In genomic region chr12:62268956-62269355, GRCh38 we compare ENCODE assay signal across 2 cellular contexts.
TF ChIP-seq lines count a peak whose summit lies in the region.

No MANE protein-coding gene starts in this region.

TF ChIP-seq in IMR-90, 13 proteins besides CTCF, POLR2A, EP300 and RAD21:
- no peak for TF ChIP-seq MXI1 (IDR thresholded peaks at IDR 0.05; ENCODE audit: borderline replicate concordance, low read depth, low read length)
- TF ChIP-seq SMC3 (IDR thresholded peaks at IDR 0.05; ENCODE audit: low read depth, low read length), result no peak
- TF ChIP-seq FOS (IDR thresholded peaks at IDR 0.05; ENCODE audit: low read depth, low read length), result peak; percentile 74
- no peak for TF ChIP-seq RCOR1 (IDR thresholded peaks at IDR 0.05; ENCODE audit: insufficient replicate concordance, low read length)
- TF ChIP-seq RFX5 (IDR thresholded peaks at IDR 0.05; ENCODE audit: low read depth, low read length), result no peak
- TF ChIP-seq CEBPB (IDR thresholded peaks at IDR 0.05; ENCODE audit: low read depth, low read length), result peak; percentile 93
- TF ChIP-seq USF2 (IDR thresholded peaks at IDR 0.05; ENCODE audit: low read depth, low read length), result no peak
- no peak for TF ChIP-seq BHLHE40 (IDR thresholded peaks at IDR 0.05; ENCODE audit: low read depth, low read length)
- TF ChIP-seq MAFK (IDR thresholded peaks at IDR 0.05; ENCODE audit: low read depth, low read length), result peak; percentile 8; the same call in 1 of the 2 replicates
- no peak for TF ChIP-seq ELK1 (IDR thresholded peaks at IDR 0.05; ENCODE audit: borderline replicate concordance, low read depth, low read length)
- no peak for TF ChIP-seq MAZ (IDR thresholded peaks at IDR 0.05; ENCODE audit: borderline replicate concordance, low read depth, low read length)
- TF ChIP-seq NFE2L2 (IDR thresholded peaks at IDR 0.05; ENCODE audit: low read depth, low read length), result no peak
- TF ChIP-seq CHD1 (IDR thresholded peaks at IDR 0.05; ENCODE audit: low read depth, low read length), result no peak

TF ChIP-seq in K562, 482 proteins besides CTCF, POLR2A, EP300 and RAD21:
- TF ChIP-seq NFE2 (IDR thresholded peaks at IDR 0.05; ENCODE audit: low read depth) (peak; percentile 33; the same call in 1 of the 2 replicates), ZNF143 (CRISPR knock-in tag; IDR thresholded peaks at IDR 0.05) (no peak), CEBPB (tag; IDR thresholded peaks at IDR 0.05) (peak; percentile 61), ZNF282 (CRISPR knock-in tag; IDR thresholded peaks at IDR 0.05) (no peak), FOSL1 (tag; conservative IDR thresholded peaks at IDR 0.05) (peak; percentile 85), ZNF764 (CRISPR knock-in tag; IDR thresholded peaks at IDR 0.05; ENCODE audit: low read depth) (no peak), ZKSCAN1 (IDR thresholded peaks at IDR 0.05; ENCODE audit: low read depth, low read length) (no peak), SMC3 (conservative IDR thresholded peaks at IDR 0.05; ENCODE audit: insufficient read depth, low read depth, low read length) (no peak), ZNF217 (CRISPR knock-in tag; IDR thresholded peaks at IDR 0.05) (no peak), MEIS2 (IDR thresholded peaks at IDR 0.05; ENCODE audit: partially characterized antibody) (peak; percentile 20), HMG20A (CRISPR knock-in tag; conservative IDR thresholded peaks at IDR 0.05) (no peak), OTX1 (CRISPR knock-in tag; IDR thresholded peaks at IDR 0.05) (no peak), ARID1B (IDR thresholded peaks at IDR 0.05) (peak; percentile 45; the same call in 1 of the 2 replicates), ATF3 (IDR thresholded peaks at IDR 0.05) (peak; percentile 55), ATF3 (CRISPR knock-in tag; conservative IDR thresholded peaks at IDR 0.05) (no peak), ADNP (tag; IDR thresholded peaks at IDR 0.05) (no peak), GTF2A2 (tag; IDR thresholded peaks at IDR 0.05) (no peak), CCAR2 (IDR thresholded peaks at IDR 0.05; ENCODE audit: low read depth, low read length) (no peak), THRAP3 (IDR thresholded peaks at IDR 0.05; ENCODE audit: borderline replicate concordance) (no peak), TCF15 (CRISPR knock-in tag; IDR thresholded peaks at IDR 0.05) (no peak), UBTF (IDR thresholded peaks at IDR 0.05; ENCODE audit: borderline replicate concordance in 1 of 2, low read depth in 2 of 2, low read length in 2 of 2) (no peak), JUND (IDR thresholded peaks at IDR 0.05; ENCODE audit: borderline replicate concordance, low read depth, low read length) (peak; percentile 58), JUND (tag; IDR thresholded peaks at IDR 0.05; ENCODE audit: borderline replicate concordance, low read depth, low read length) (peak; percentile 40; the same call in 1 of the 3 replicates), PRPF4 (IDR thresholded peaks at IDR 0.05; ENCODE audit: insufficient read depth, low read depth, low read length, poor library complexity, severe bottlenecking) (no peak), CBX2 (IDR thresholded peaks at IDR 0.05; ENCODE audit: insufficient read depth, low read length, poor library complexity, severe bottlenecking) (no peak), ZBTB2 (IDR thresholded peaks at IDR 0.05) (no peak), SMARCA4 (IDR thresholded peaks at IDR 0.05) (peak; percentile 54; the same call in 1 of the 2 replicates), CC2D1A (IDR thresholded peaks at IDR 0.05) (no peak), SMARCE1 (IDR thresholded peaks at IDR 0.05) (0 out of 2 replicates have a peak, but pooled peaks have one; percentile 31), NR4A1 (CRISPR knock-in tag; IDR thresholded peaks at IDR 0.05) (no peak), NR4A1 (tag; IDR thresholded peaks at IDR 0.05) (no peak), USF1 (CRISPR knock-in tag; IDR thresholded peaks at IDR 0.05) (no peak), DPF2 (IDR thresholded peaks at IDR 0.05) (0 out of 2 replicates have a peak, but pooled peaks have one; percentile 36), IRF9 (tag; IDR thresholded peaks at IDR 0.05) (no peak), ARID2 (IDR thresholded peaks at IDR 0.05) (no peak), HNRNPUL1 (IDR thresholded peaks at IDR 0.05; ENCODE audit: low read length) (no peak), MNT (conservative IDR thresholded peaks at IDR 0.05) (no peak), MITF (IDR thresholded peaks at IDR 0.05) (no peak), FOXM1 (IDR thresholded peaks at IDR 0.05; ENCODE audit: low read depth) (no peak), FOXM1 (CRISPR knock-in tag; IDR thresholded peaks at IDR 0.05; ENCODE audit: low read depth) (no peak), DEAF1 (CRISPR knock-in tag; IDR thresholded peaks at IDR 0.05) (no peak)
